1 cellular context compared by ENCODE assay signal in genomic region chr17:42459256-42459982, GRCh38.
TF ChIP-seq lines count a peak whose summit lies in the region.

No MANE protein-coding gene starts in this region.

TF ChIP-seq in GM23338, 12 proteins besides CTCF, POLR2A, EP300 and RAD21 (continued from another document):
- no peak for TF ChIP-seq REST (IDR thresholded peaks at IDR 0.05; ENCODE audit: unreplicated experiment)
- TF ChIP-seq EZH2 (IDR thresholded peaks at IDR 0.05; ENCODE audit: low read depth, unreplicated experiment) = no peak
- no peak for TF ChIP-seq STAT1 (IDR thresholded peaks at IDR 0.05; ENCODE audit: unreplicated experiment)
